ENCODE assay signal across 9 cellular contexts in the genomic region with DNA sequence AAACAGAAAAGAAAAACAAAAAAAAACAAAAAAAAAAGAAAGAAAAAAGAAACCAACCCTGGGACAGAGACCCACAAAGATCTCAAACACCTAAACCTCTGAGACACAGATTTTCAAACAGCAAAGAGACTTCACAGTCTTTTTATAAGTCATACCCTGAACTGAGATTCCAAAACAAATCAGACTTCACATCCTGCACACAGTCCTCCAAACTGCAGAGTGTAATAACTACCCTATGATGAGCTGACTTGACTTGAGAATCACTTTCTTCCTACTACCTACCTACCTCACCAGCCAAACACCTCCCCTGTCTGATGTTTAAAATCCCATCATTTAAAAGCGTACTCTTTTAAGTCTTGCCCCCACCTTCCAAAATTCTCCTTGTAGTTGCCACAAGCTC. TPM values are rescaled to one million over a fixed set of nuclear protein-coding genes. Genes with fewer than 3 reads are reported as not detected.
A peak's percentile ranks its signal among the peaks of the same experiment; 100 is the strongest.
DNase-seq lines count a peak whose midpoint lies in the region; ATAC-seq, FAIRE-seq and TF ChIP-seq lines count a peak whose summit lies in the region.
"Had no signal": no experiment of that assay in that cellular context is flagged by ENCODE, and none has a peak within 500 bp of the region (broad histone marks: within the 10 kb centered on the region; RNA-seq: fewer than 3 reads in every experiment).

No MANE protein-coding gene starts in this region.

- no peak for ATAC-seq in GM18517 (IDR thresholded peaks at IDR 0.05; ENCODE audit: unreplicated experiment)

- POLR2A ChIA-PET in A673 (lab: Charles Lee; ENCODE audit: low non-redundant PET), result no interaction called here
- POLR2A ChIA-PET in activated CD4-positive, alpha-beta memory T cell treated with anti-CD3 and anti-CD28 coated beads, Interleukin-2, amount 10 ng/mL, durations not matched to agents 7 days and 5 days (lab: Charles Lee), result interaction anchor here (1.1 to 4.4 kb wide), 13 partner anchors 12 to 436 kb away, joined by 3 to 59 read pairs (median 7); partner anchors contain the start of genes HDAC6, PLP2, RBM3 and SLC35A2

- H3K36me3 ChIP-seq in A673 (ENCODE audit: insufficient read depth, low read length, poor library complexity, severe bottlenecking) (no peaks in the 10 kb centered on the region), keratinocyte (ENCODE audit: control insufficient read depth in 2 of 2, extremely low read depth in 1 of 2, insufficient read depth in 2 of 2, low read length in 2 of 2) (no peaks in the 10 kb centered on the region)

- peak overlapping the region; percentile 53 for H3K4me3 ChIP-seq in A673 (ENCODE audit: low read depth, low read length, poor library complexity, severe bottlenecking)
- H3K4me3 ChIP-seq in keratinocyte (ENCODE audit: control insufficient read depth in 2 of 3, extremely low read depth in 1 of 3, insufficient read depth in 2 of 3, low read depth in 1 of 3, low read length in 3 of 3), result no peak overlapping the region

- peaks cover 19% of the 10 kb centered on the region for H3K4me1 Mint-ChIP-seq in activated CD4-positive, alpha-beta memory T cell treated with anti-CD3 and anti-CD28 coated beads, Interleukin-2, amount 10 ng/mL, durations not matched to agents 7 days and 5 days

- no peaks in the 10 kb centered on the region for H3K4me1 ChIP-seq in A673 (ENCODE audit: insufficient read depth, low read length, poor library complexity, severe bottlenecking)
- no peaks in the 10 kb centered on the region for H3K4me1 ChIP-seq in keratinocyte (ENCODE audit: control insufficient read depth, extremely low read depth, insufficient read depth, low read length)

- H3K9ac ChIP-seq in keratinocyte (ENCODE audit: control insufficient read depth, extremely low read depth, insufficient read depth, low read length), result no peak overlapping the region

- TF ChIP-seq CTCF in A673 (conservative IDR thresholded peaks at IDR 0.05; ENCODE audit: low read depth, low read length) (no peak), keratinocyte (optimal IDR thresholded peaks at IDR 0.05 in 1 of 3, IDR thresholded peaks at IDR 0.05 in 1 of 3, conservative IDR thresholded peaks at IDR 0.05 in 1 of 3; ENCODE audit: extremely low read depth in 1 of 3, insufficient read depth in 2 of 3, low read length in 3 of 3) (no peak)

- no peaks in the 10 kb centered on the region for H3K9me1 ChIP-seq in keratinocyte (ENCODE audit: control insufficient read depth, extremely low read depth, insufficient read depth, low read length)

- H3K27ac Mint-ChIP-seq in activated CD4-positive, alpha-beta memory T cell treated with anti-CD3 and anti-CD28 coated beads, Interleukin-2, amount 10 ng/mL, durations not matched to agents 7 days and 5 days, result peak overlapping the region; percentile 96

- peak overlapping the region; percentile 91 for H3K4me3 Mint-ChIP-seq in activated CD4-positive, alpha-beta memory T cell treated with anti-CD3 and anti-CD28 coated beads, Interleukin-2, amount 10 ng/mL, durations not matched to agents 7 days and 5 days

- H3K27me3 Mint-ChIP-seq in activated CD4-positive, alpha-beta memory T cell treated with anti-CD3 and anti-CD28 coated beads, Interleukin-2, amount 10 ng/mL, durations not matched to agents 7 days and 5 days, result no peaks in the 10 kb centered on the region

- dilution Hi-C loops in keratinocyte (cut with MboI; ENCODE audit: extremely low pct_ligation_motif_present, low sequenced_read_pairs), result no loop called here

- peaks cover 3% of the 10 kb centered on the region for H3K36me3 Mint-ChIP-seq in activated CD4-positive, alpha-beta memory T cell treated with anti-CD3 and anti-CD28 coated beads, Interleukin-2, amount 10 ng/mL, durations not matched to agents 7 days and 5 days (ENCODE audit: low read depth)

- no peak for DNase-seq in A673 (ENCODE audit: low spot score)
- no peak for DNase-seq in GM19239 (ENCODE audit: insufficient read length, low spot score)
- DNase-seq in activated CD4-positive, alpha-beta memory T cell treated with anti-CD3 and anti-CD28 coated beads, Interleukin-2, amount 10 ng/mL, durations not matched to agents 7 days and 5 days, result no peak
- no peak for DNase-seq in keratinocyte (ENCODE audit: low read depth, low spot score)
- DNase-seq in stimulated activated CD4-positive, alpha-beta T cell treated with anti-CD3 and anti-CD28 coated beads, Interleukin-4, amount 100 ng/mL, for 4 hours, result no peak
- DNase-seq in SKM-1 (lab: John Stamatoyannopoulos, UW; ENCODE audit: unreplicated experiment), result no peak
- DNase-seq in anterior cingulate cortex (lab: John Stamatoyannopoulos, UW), result no peak

- FAIRE-seq in GM19239 (lab: Jason Lieb, UNC), result peak; percentile 72
- FAIRE-seq in keratinocyte (lab: Jason Lieb, UNC), result no peak

- H3K9me3 ChIP-seq in A673 (ENCODE audit: low read depth, low read length, poor library complexity, severe bottlenecking) (no peaks in the 10 kb centered on the region), keratinocyte (ENCODE audit: control insufficient read depth, low read depth, low read length) (no peaks in the 10 kb centered on the region)

- no peaks in the 10 kb centered on the region for H3K9me3 Mint-ChIP-seq in activated CD4-positive, alpha-beta memory T cell treated with anti-CD3 and anti-CD28 coated beads, Interleukin-2, amount 10 ng/mL, durations not matched to agents 7 days and 5 days

- BruUV-seq in A673 (replicated peaks; lab: Mats Ljungman, UMichigan), result no TSS peak

- intact Hi-C loops in A673 (cut with micrococcal nuclease; ENCODE audit: unreplicated experiment), result no loop called here

- H3K27me3 ChIP-seq in A673 (replicated peaks; ENCODE audit: insufficient read depth, low read depth, low read length, poor library complexity) (no peaks in the 10 kb centered on the region), keratinocyte (ENCODE audit: control insufficient read depth, extremely low read depth, insufficient read depth, low read length) (no peaks in the 10 kb centered on the region)

- H3K79me2 ChIP-seq in keratinocyte (ENCODE audit: control insufficient read depth, insufficient read depth, low read length), result no peaks in the 10 kb centered on the region

- CTCF ChIA-PET in A673 (lab: Charles Lee), result no interaction called here
- CTCF ChIA-PET in activated CD4-positive, alpha-beta memory T cell treated with anti-CD3 and anti-CD28 coated beads, Interleukin-2, amount 10 ng/mL, durations not matched to agents 7 days and 5 days (lab: Charles Lee), result no interaction called here

- H3K27ac ChIP-seq in A673 (ENCODE audit: low read depth, low read length, poor library complexity, severe bottlenecking) (no peak overlapping the region), keratinocyte (ENCODE audit: control insufficient read depth, insufficient read depth, low read length) (no peak overlapping the region)

- peak overlapping the region; percentile 20 for H2AFZ ChIP-seq in keratinocyte (ENCODE audit: control insufficient read depth, low read length)

- peak overlapping the region; percentile 49 for H3K4me2 ChIP-seq in keratinocyte (ENCODE audit: control insufficient read depth, extremely low read depth, insufficient read depth, low read depth, low read length)

- H4K20me1 ChIP-seq in keratinocyte (ENCODE audit: control insufficient read depth, extremely low read depth, insufficient read depth, low read length), result no peaks in the 10 kb centered on the region

RNA-seq across cellular contexts. Expression of gene GLOD5, which starts 25.2 kb away (rescaled TPM):
- total RNA-seq in A673 (2021), result not detected in 2 replicates
- not detected for total RNA-seq in activated CD4-positive, alpha-beta memory T cell treated with anti-CD3 and anti-CD28 coated beads, Interleukin-2, amount 10 ng/mL, durations not matched to agents 7 days and 5 days
- polyA plus RNA-seq in keratinocyte, result not detected in 3 replicates
- not detected for polyA plus RNA-seq in keratinocyte (2011; ENCODE audit: low read depth)
- polyA plus RNA-seq in keratinocyte (2011; cell fraction: cytosol; rRNA removed), result not detected in 2 replicates
- polyA plus RNA-seq in keratinocyte (2011; cell fraction: nucleus; rRNA removed), result not detected in 2 replicates
- not detected in 2 replicates for polyA plus RNA-seq in keratinocyte (2012; ENCODE audit: low replicate concordance)
- not detected in 3 replicates for polyA minus RNA-seq in keratinocyte
- not detected for polyA minus RNA-seq in keratinocyte (2011; cell fraction: cytosol; rRNA and poly(A)+ RNA removed)
- polyA minus RNA-seq in keratinocyte (2011; cell fraction: nucleus; rRNA and poly(A)+ RNA removed), result not detected in 2 replicates
- total RNA-seq: myocyte had no signal

RNA-seq across cellular contexts. Expression of gene SUV39H1, which starts 39.8 kb away (rescaled TPM):
- 29.4 and 29.9 TPM in 2 replicates for total RNA-seq in A673 (2021)
- total RNA-seq in activated CD4-positive, alpha-beta memory T cell treated with anti-CD3 and anti-CD28 coated beads, Interleukin-2, amount 10 ng/mL, durations not matched to agents 7 days and 5 days, result 10 to 100 TPM; 30.3 to 33.2 TPM
- 3.1 to 9.4 TPM (median 4.9 TPM) in 3 replicates for polyA plus RNA-seq in keratinocyte
- 0.60 TPM for polyA plus RNA-seq in keratinocyte (2011; ENCODE audit: low read depth)
- polyA plus RNA-seq in keratinocyte (2011; cell fraction: cytosol; rRNA removed), result 2.6 and 4.6 TPM in 2 replicates
- polyA plus RNA-seq in keratinocyte (2011; cell fraction: nucleus; rRNA removed), result 6.5 and 8.2 TPM in 2 replicates
- polyA plus RNA-seq in keratinocyte (2012; ENCODE audit: low replicate concordance), result 1.7 and 8.4 TPM in 2 replicates
- 4.8 to 12.8 TPM (median 6.7 TPM) in 3 replicates for polyA minus RNA-seq in keratinocyte
- polyA minus RNA-seq in keratinocyte (2011; cell fraction: cytosol; rRNA and poly(A)+ RNA removed), result 5.4 TPM
- polyA minus RNA-seq in keratinocyte (2011; cell fraction: nucleus; rRNA and poly(A)+ RNA removed), result 4.4 and 4.8 TPM in 2 replicates

RNA-seq across cellular contexts. Expression of gene GATA1, which starts 50.1 kb away (rescaled TPM):
- total RNA-seq in A673 (2021), result not detected in 2 replicates
- not detected for total RNA-seq in activated CD4-positive, alpha-beta memory T cell treated with anti-CD3 and anti-CD28 coated beads, Interleukin-2, amount 10 ng/mL, durations not matched to agents 7 days and 5 days
- polyA plus RNA-seq in keratinocyte, result not detected in 3 replicates
- not detected for polyA plus RNA-seq in keratinocyte (2011; ENCODE audit: low read depth)
- polyA plus RNA-seq in keratinocyte (2011; cell fraction: cytosol; rRNA removed), result not detected in 2 replicates
- polyA plus RNA-seq in keratinocyte (2011; cell fraction: nucleus; rRNA removed), result not detected in 2 replicates
- not detected in 2 replicates for polyA plus RNA-seq in keratinocyte (2012; ENCODE audit: low replicate concordance)
- polyA minus RNA-seq in keratinocyte, result not detected in 3 replicates
- polyA minus RNA-seq in keratinocyte (2011; cell fraction: cytosol; rRNA and poly(A)+ RNA removed), result not detected
- polyA minus RNA-seq in keratinocyte (2011; cell fraction: nucleus; rRNA and poly(A)+ RNA removed), result not detected in 2 replicates
- total RNA-seq: myocyte had no signal

RNA-seq across cellular contexts. Expression of gene WAS, which starts 52.7 kb away (rescaled TPM):
- total RNA-seq in A673 (2021), result 0.90 and 1.1 TPM in 2 replicates
- total RNA-seq in activated CD4-positive, alpha-beta memory T cell treated with anti-CD3 and anti-CD28 coated beads, Interleukin-2, amount 10 ng/mL, durations not matched to agents 7 days and 5 days, result 100 to 1,000 TPM; 156 to 157 TPM
- polyA plus RNA-seq in keratinocyte, result 0.05 to 0.09 TPM (median 0.07 TPM) in 3 replicates
- polyA plus RNA-seq in keratinocyte (2011; ENCODE audit: low read depth), result 1.1 TPM
- polyA plus RNA-seq in keratinocyte (2011; cell fraction: cytosol; rRNA removed), result 0.10 TPM in 1 of 2 replicates, not detected in the other
- polyA plus RNA-seq in keratinocyte (2011; cell fraction: nucleus; rRNA removed), result 0.61 and 1.6 TPM in 2 replicates
- polyA plus RNA-seq in keratinocyte (2012; ENCODE audit: low replicate concordance), result 0.16 and 0.17 TPM in 2 replicates
- not detected in 3 replicates for polyA minus RNA-seq in keratinocyte
- polyA minus RNA-seq in keratinocyte (2011; cell fraction: cytosol; rRNA and poly(A)+ RNA removed), result not detected
- polyA minus RNA-seq in keratinocyte (2011; cell fraction: nucleus; rRNA and poly(A)+ RNA removed), result not detected in 2 replicates
